ENCODE assay signal across 3 cellular contexts in genomic region chr11:129885381-129885780, GRCh38.
"Had no signal": no experiment of that assay in that cellular context is flagged by ENCODE, and none has a peak within 500 bp of the region (broad histone marks: within the 10 kb centered on the region; RNA-seq: fewer than 3 reads in every experiment).

No MANE protein-coding gene starts in this region.

- H3K4me3 ChIP-seq: GM12878 had no signal

- DNase-seq: GDM1, GF-D8 had no signal

- ATAC-seq: GM12878 had no signal
